ENCODE assay signal across 8 cellular contexts in the genomic region with DNA sequence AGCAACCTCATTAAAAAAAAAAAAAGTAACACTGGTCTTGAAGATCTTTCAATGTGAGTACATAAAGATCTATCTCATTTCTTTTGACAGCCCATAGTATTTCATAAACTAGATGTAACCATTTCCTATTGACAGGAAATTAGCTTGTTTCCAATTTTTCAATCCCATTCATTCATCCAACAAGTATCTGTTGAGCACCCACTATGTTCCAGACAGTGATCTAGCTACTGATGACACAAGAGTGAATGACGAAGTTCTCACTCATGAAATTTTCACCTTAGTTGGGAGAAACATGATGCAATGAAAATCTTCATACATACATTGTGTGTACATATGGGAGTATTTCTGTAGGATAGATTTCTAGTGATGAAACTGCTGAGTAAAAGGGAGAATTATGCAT. TPM values are rescaled to one million over a fixed set of nuclear protein-coding genes. Genes with fewer than 3 reads are reported as not detected.
A peak's percentile ranks its signal among the peaks of the same experiment; 100 is the strongest.
DNase-seq lines count a peak whose midpoint lies in the region; ATAC-seq and TF ChIP-seq lines count a peak whose summit lies in the region.

No MANE protein-coding gene starts in this region.

- peak overlapping the region; percentile 82 for H3K27ac ChIP-seq in OCI-LY1 (ENCODE audit: low read depth, low read length, poor library complexity, severe bottlenecking)
- H3K27ac ChIP-seq in endodermal cell (ENCODE audit: low read depth, low read length): no peak overlapping the region
- H3K27ac ChIP-seq in prostate gland: peak overlapping the region in 1 of 2 donors; percentile 81
- peak overlapping the region in 2 of 4 donors; percentile 40 to 71 for H3K27ac ChIP-seq in transverse colon

- H3K9me2 ChIP-seq in OCI-LY1 (ENCODE audit: low read depth, low read length): no peaks in the 10 kb centered on the region

- 83% methylated on average over 1 of the region's 1 CpG; no CpG with 5 or more reads in 1 of the 2 experiments for WGBS in endodermal cell (ENCODE audit: insufficient coverage in 1 of 2, insufficient read length in 1 of 2), 2 experiments
- WGBS in prostate gland: 71% methylated on average over 1 of the region's 1 CpG
- 73 to 100% methylated on average over 1 of the region's 1 CpG for WGBS in transverse colon (ENCODE audit: low coverage in 1 of 2), 2 donors

- H3K4me3 ChIP-seq in GM06990 (replicated peaks; ENCODE audit: low read depth, low read length): peak overlapping the region; percentile 71
- H3K4me3 ChIP-seq in OCI-LY1 (ENCODE audit: low read depth, low read length, poor library complexity, severe bottlenecking): peak overlapping the region; percentile 84
- H3K4me3 ChIP-seq in endodermal cell (ENCODE audit: low read length): peak overlapping the region; percentile 76
- peak overlapping the region; percentile 32 to 58 for H3K4me3 ChIP-seq in prostate gland
- peak overlapping the region in 2 of 4 donors; percentile 49 to 66 for H3K4me3 ChIP-seq in transverse colon

- TF ChIP-seq EP300 in transverse colon (IDR thresholded peaks at IDR 0.05; ENCODE audit: low read depth): no peak

- peak overlapping the region; percentile 57 for H3K4me3 Mint-ChIP-seq in endodermal cell

- TF ChIP-seq POLR2A in prostate gland (IDR thresholded peaks at IDR 0.05): no peak
- no peak for TF ChIP-seq POLR2A in GM18505 (IDR thresholded peaks at IDR 0.05; ENCODE audit: borderline replicate concordance, extremely low read depth, insufficient read depth, insufficient read length)
- TF ChIP-seq POLR2A in transverse colon (IDR thresholded peaks at IDR 0.05): no peak

- H3K27me3 ChIP-seq in GM06990 (replicated peaks; ENCODE audit: control insufficient read depth, insufficient read depth, low read length) (no peaks in the 10 kb centered on the region), OCI-LY1 (ENCODE audit: insufficient read depth, low read length) (no peaks in the 10 kb centered on the region), endodermal cell (ENCODE audit: control insufficient read depth, insufficient read depth, low read length, poor library complexity, severe bottlenecking) (peaks cover 66% of the 10 kb centered on the region), prostate gland (replicated peaks; ENCODE audit: insufficient read depth) (no peaks in the 10 kb centered on the region), transverse colon (no peaks in the 10 kb centered on the region)

- no peaks in the 10 kb centered on the region for H3K9me3 Mint-ChIP-seq in endodermal cell

- no peaks in the 10 kb centered on the region for H4K20me1 ChIP-seq in OCI-LY1 (ENCODE audit: insufficient read depth, low read length)

- H3K9me3 ChIP-seq in OCI-LY1 (ENCODE audit: low read length) (no peaks in the 10 kb centered on the region), endodermal cell (ENCODE audit: control insufficient read depth, low read length) (no peaks in the 10 kb centered on the region), prostate gland (no peaks in the 10 kb centered on the region), transverse colon (no peaks in the 10 kb centered on the region)

- TF ChIP-seq CTCF in GM06990 (IDR thresholded peaks at IDR 0.05; ENCODE audit: insufficient read depth, low read length, poor library complexity, severe bottlenecking) (no peak), OCI-LY1 (IDR thresholded peaks at IDR 0.05; ENCODE audit: low read length) (no peak), endodermal cell (conservative IDR thresholded peaks at IDR 0.05) (no peak), prostate gland (IDR thresholded peaks at IDR 0.05) (no peak), transverse colon (IDR thresholded peaks at IDR 0.05) (no peak)

- H3K9ac ChIP-seq in OCI-LY1 (ENCODE audit: low read length): peak overlapping the region; percentile 89
- H3K9ac ChIP-seq in endodermal cell (ENCODE audit: extremely low read depth, low read length, poor library complexity, severe bottlenecking): no peak overlapping the region

- H2AFZ ChIP-seq in OCI-LY1 (ENCODE audit: low read length): no peak overlapping the region

- DNase-seq in GM06990 (ENCODE audit: extremely low read depth, insufficient read length) (no peak), endodermal cell (no peak), prostate gland (ENCODE audit: low spot score) (no peak), mesenteric fat pad (ENCODE audit: low spot score) (no peak), NCI-H524 treated with DMSO at 0.1 percent for 48 hours (lab: John Stamatoyannopoulos, UW) (no peak), transverse colon (no peak)

- no peaks in the 10 kb centered on the region for H3F3A ChIP-seq in OCI-LY1 (ENCODE audit: insufficient read depth, low read length)

- H3K79me2 ChIP-seq in OCI-LY1 (ENCODE audit: insufficient read depth, low read length): peaks cover 5% of the 10 kb centered on the region

- no peaks in the 10 kb centered on the region for H3K36me3 Mint-ChIP-seq in endodermal cell (ENCODE audit: low read depth)

- no peak overlapping the region for H3K27ac Mint-ChIP-seq in endodermal cell

- H3K36me3 ChIP-seq in GM06990 (ENCODE audit: control insufficient read depth, insufficient read depth, low read length) (no peaks in the 10 kb centered on the region; the same call in 1 of the 2 replicates), OCI-LY1 (ENCODE audit: insufficient read depth, low read length) (peaks cover 32% of the 10 kb centered on the region), endodermal cell (ENCODE audit: control insufficient read depth, insufficient read depth, low read length) (no peaks in the 10 kb centered on the region), prostate gland (no peaks in the 10 kb centered on the region), transverse colon (no peaks in the 10 kb centered on the region)

- peaks cover 71% of the 10 kb centered on the region for H3K27me3 Mint-ChIP-seq in endodermal cell (ENCODE audit: insufficient read depth)

- in situ Hi-C loops in transverse colon (cut with MboI; ENCODE audit: low pct_ligation_motif_present in 1 of 4, low pct_unique_long_range_greater_than_20kb in 1 of 4, low sequenced_read_pairs in 3 of 4): no loop called here

- H3K4me2 ChIP-seq in OCI-LY1 (ENCODE audit: low read length): peak overlapping the region; percentile 93

- intact Hi-C loops in prostate gland (cut with DNase I) (no loop called here), transverse colon (cut with DNase I; ENCODE audit: low total_unique reads) (no loop called here)

- H3K4me1 ChIP-seq in OCI-LY1 (ENCODE audit: insufficient read depth, low read length, severe bottlenecking) (peaks cover 62% of the 10 kb centered on the region), endodermal cell (ENCODE audit: control insufficient read depth, insufficient read depth, low read length) (no peaks in the 10 kb centered on the region), prostate gland (replicated peaks) (no peaks in the 10 kb centered on the region), transverse colon (peaks cover 0 to 24% (median 10%) of the 10 kb centered on the region in 4 donors)

- peaks cover 10% of the 10 kb centered on the region for H3K4me1 Mint-ChIP-seq in endodermal cell

- ATAC-seq in GM18505 (IDR thresholded peaks at IDR 0.05; ENCODE audit: unreplicated experiment): no peak

RNA-seq across cellular contexts. Expression of gene CD38, which starts 1.7 kb away (rescaled TPM):
- total RNA-seq in endodermal cell: under 1 TPM in 1 of 2 donors, not detected in 1; 0.11 TPM
- 0.04 TPM for polyA plus RNA-seq in endodermal cell (2013, experiment 1 of 2)
- 0.04 TPM for polyA plus RNA-seq in endodermal cell (2013, experiment 2 of 2)
- 1 to 10 TPM; 4.6 to 9.9 TPM for total RNA-seq in prostate gland
- 30.4 TPM for total RNA-seq in mesenteric fat pad
- total RNA-seq in transverse colon: 1 to 10 TPM in 3 of 4 donors, not detected in 1; 2.7 to 7.5 (median 3.4) TPM
